In the genomic region with DNA sequence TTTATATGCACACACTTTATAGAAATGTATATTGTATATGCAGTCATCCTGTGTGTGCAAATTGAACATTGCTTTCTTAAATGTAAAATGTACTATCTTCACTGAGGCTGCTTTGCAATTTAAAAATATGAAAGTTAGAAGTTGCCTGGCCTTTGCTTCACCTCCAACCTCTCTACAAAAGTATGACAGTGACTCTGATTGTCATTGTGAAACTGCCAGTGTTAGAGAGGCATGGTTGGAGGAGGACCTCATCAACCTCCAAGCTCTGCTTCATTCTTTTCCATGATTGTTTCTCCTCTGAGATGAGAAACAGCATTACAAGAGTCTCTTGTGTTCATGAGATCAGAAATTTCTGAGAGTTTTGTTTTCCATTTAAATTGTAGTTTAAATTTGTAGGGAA, we compare ENCODE assay signal across 27 cellular contexts.
DNase-seq lines count a peak whose midpoint lies in the region; ATAC-seq and TF ChIP-seq lines count a peak whose summit lies in the region.
"Had no signal": no experiment of that assay in that cellular context is flagged by ENCODE, and none has a peak within 500 bp of the region (broad histone marks: within the 10 kb centered on the region; RNA-seq: fewer than 3 reads in every experiment).

No MANE protein-coding gene starts in this region.

- no peak overlapping the region for H3K27ac ChIP-seq in esophagus squamous epithelium
- H3K27ac ChIP-seq: gastrocnemius medialis, psoas muscle, SK-N-MC, tibial artery had no signal

- H3K4me3 ChIP-seq in esophagus squamous epithelium (no peak overlapping the region), Caco-2 (ENCODE audit: low read depth, low read length) (no peak overlapping the region)
- H3K4me3 ChIP-seq: gastrocnemius medialis, psoas muscle, SK-N-MC, skin epidermis, tibial artery had no signal

- BruUV-seq in Caco-2 (replicated peaks; lab: Mats Ljungman, UMichigan): no TSS peak

- H3K27me3 ChIP-seq in esophagus squamous epithelium (no peaks in the 10 kb centered on the region), Caco-2 (replicated peaks; ENCODE audit: control insufficient read depth, insufficient read depth, low read length) (no peaks in the 10 kb centered on the region)
- H3K27me3 ChIP-seq: gastrocnemius medialis, tibial artery had no signal

- H3K36me3 ChIP-seq in esophagus squamous epithelium: no peaks in the 10 kb centered on the region
- no peaks in the 10 kb centered on the region for H3K36me3 ChIP-seq in Caco-2 (ENCODE audit: control insufficient read depth, insufficient read depth, low read length)
- H3K36me3 ChIP-seq: gastrocnemius medialis, tibial artery had no signal

- H3K27me3 Mint-ChIP-seq in Caco-2 (ENCODE audit: insufficient read depth, unreplicated experiment): no peaks in the 10 kb centered on the region

- TF ChIP-seq POLR2A in esophagus squamous epithelium (IDR thresholded peaks at IDR 0.05): no peak

- intact Hi-C loops in esophagus squamous epithelium (cut with DNase I): no loop called here
- intact Hi-C loops in Caco-2 (cut with micrococcal nuclease; ENCODE audit: unreplicated experiment): no loop called here

- no peak overlapping the region for H3K4me3 Mint-ChIP-seq in Caco-2 (ENCODE audit: unreplicated experiment)
- H3K4me3 Mint-ChIP-seq: activated T-cell treated with anti-CD3 and anti-CD28 coated beads, Interleukin-2, amount 50 U/mL, for 4 hours; WTC11 had no signal

- TF ChIP-seq CTCF in GM13976 (IDR thresholded peaks at IDR 0.05; ENCODE audit: borderline replicate concordance, control extremely low read depth, extremely low read depth, insufficient read depth, missing control alignments) (no peak), esophagus squamous epithelium (IDR thresholded peaks at IDR 0.05) (no peak), Caco-2 (IDR thresholded peaks at IDR 0.05; ENCODE audit: insufficient read depth in 1 of 2, low read depth in 1 of 2, low read length in 1 of 2, severe bottlenecking in 1 of 2, unreplicated experiment in 1 of 2) (no peak)

- in situ Hi-C loops in GM13976 (cut with MboI; ENCODE audit: low sequenced_read_pairs, unreplicated experiment): loop anchor here (5.0 kb wide), 1 partner anchor 35 kb away; no protein-coding TSS in a partner anchor

- no peaks in the 10 kb centered on the region for H3K4me1 Mint-ChIP-seq in Caco-2 (ENCODE audit: low read depth, unreplicated experiment)

- no peaks in the 10 kb centered on the region for H3K4me1 ChIP-seq in esophagus squamous epithelium
- H3K4me1 ChIP-seq in Caco-2: no peaks in the 10 kb centered on the region
- H3K4me1 ChIP-seq: gastrocnemius medialis, psoas muscle, tibial artery had no signal

- CTCF ChIA-PET in Caco-2 (lab: Charles Lee): no interaction called here

- H3K36me3 Mint-ChIP-seq in Caco-2 (ENCODE audit: insufficient read depth, unreplicated experiment): no peaks in the 10 kb centered on the region
- H3K36me3 Mint-ChIP-seq: activated naive CD4-positive, alpha-beta T cell treated with anti-CD3 and anti-CD28 coated beads, Interleukin-2, amount 50 U/mL, for 72 hours; WTC11 had no signal

- DNase-seq in GM13976 (ENCODE audit: low spot score) (peak; percentile 9), NCI-H1694 (lab: John Stamatoyannopoulos, UW) (no peak), NCI-H526 (lab: John Stamatoyannopoulos, UW) (no peak), esophagus squamous epithelium (lab: John Stamatoyannopoulos, UW) (no peak), Caco-2 (no peak)
- DNase-seq: activated T-cell treated with anti-CD3 and anti-CD28 coated beads, Interleukin-2, amount 50 U/mL, for 4 hours; C1 segment of cervical spinal cord; effector CD4-positive, alpha-beta T cell; erythroblast; gastrocnemius medialis; hypothalamus; islet precursor cell; NCI-H1105 treated with DMSO at 0.1 percent for 48 hours; NCI-H2107; NCI-H510A treated with DMSO at 0.1 percent for 48 hours; psoas muscle; stimulated activated CD4-positive, alpha-beta T cell treated with anti-CD3 and anti-CD28 coated beads, Interleukin-2, amount 100 ng/mL, for 48 hours; stimulated activated naive CD8-positive, alpha-beta T cell treated with anti-CD3 and anti-CD28 coated beads, Interleukin-15, Interleukin-2, amounts not matched to agents 100 U/mL and 50 U/mL, for 24 hours; tibial artery had no signal

- ATAC-seq in GM18909 (IDR thresholded peaks at IDR 0.05; ENCODE audit: poor library complexity, unreplicated experiment) (peak; percentile 57), HG02571 (IDR thresholded peaks at IDR 0.05; ENCODE audit: unreplicated experiment) (peak; percentile 46), HG03196 (IDR thresholded peaks at IDR 0.05; ENCODE audit: unreplicated experiment) (peak; percentile 47)
- ATAC-seq: activated T-cell treated with anti-CD3 and anti-CD28 coated beads, Interleukin-2, amount 50 U/mL, for 4 hours; gastrocnemius medialis; HepG2; psoas muscle; stimulated activated naive CD8-positive, alpha-beta T cell treated with anti-CD3 and anti-CD28 coated beads, Interleukin-15, Interleukin-2, amounts not matched to agents 100 U/mL and 50 U/mL, for 24 hours; WTC11 had no signal

- H3K9me3 ChIP-seq in esophagus squamous epithelium (no peaks in the 10 kb centered on the region), Caco-2 (no peaks in the 10 kb centered on the region)
- H3K9me3 ChIP-seq: gastrocnemius medialis, psoas muscle, tibial artery had no signal

- POLR2A ChIA-PET in Caco-2 (lab: Charles Lee): no interaction called here

- no peak overlapping the region for H3K27ac Mint-ChIP-seq in Caco-2 (ENCODE audit: unreplicated experiment)
- H3K27ac Mint-ChIP-seq: activated naive CD4-positive, alpha-beta T cell treated with anti-CD3 and anti-CD28 coated beads, Interleukin-2, amount 50 U/mL, for 72 hours; WTC11 had no signal

- H3K9me3 Mint-ChIP-seq in Caco-2 (ENCODE audit: unreplicated experiment): no peaks in the 10 kb centered on the region
- H3K9me3 Mint-ChIP-seq: activated naive CD4-positive, alpha-beta T cell treated with anti-CD3 and anti-CD28 coated beads, Interleukin-2, amount 50 U/mL, for 72 hours; activated T-cell treated with anti-CD3 and anti-CD28 coated beads, Interleukin-2, amount 50 U/mL, for 4 hours; WTC11 had no signal
